19 cellular contexts compared by ENCODE assay signal in genomic region chr2:44817673-44818335, GRCh38.
"Had no signal": no experiment of that assay in that cellular context is flagged by ENCODE, and none has a peak within 500 bp of the region (broad histone marks: within the 10 kb centered on the region; RNA-seq: fewer than 3 reads in every experiment).

No MANE protein-coding gene starts in this region.

- DNase-seq: activated B cell treated with CpG ODN at 0.5 μM for 24 hours; activated CD4-positive, alpha-beta memory T cell treated with anti-CD3 and anti-CD28 coated beads, Interleukin-2, amount 10 ng/mL, durations not matched to agents 7 days and 5 days; activated CD4-positive, alpha-beta T cell treated with anti-CD3 and anti-CD28 coated beads for 48 hours; activated CD8-positive, alpha-beta memory T cell treated with anti-CD3 and anti-CD28 coated beads, Interleukin-2, amount 10 ng/mL, durations not matched to agents 7 days and 5 days; activated naive CD8-positive, alpha-beta T cell treated with anti-CD3 and anti-CD28 coated beads for 36 hours; amniotic stem cell; effector CD4-positive, alpha-beta T cell; head of caudate nucleus; kidney; left ventricle myocardium superior; naive B cell; stimulated activated CD4-positive, alpha-beta T cell treated with anti-CD3 and anti-CD28 coated beads, Interleukin-12 subunit alpha, Interleukin-12 subunit beta, amount 100 ng/mL, for 4 hours; stimulated activated CD4-positive, alpha-beta T cell treated with anti-CD3 and anti-CD28 coated beads, Interleukin-2, amount 100 ng/mL, for 24 hours; stimulated activated naive CD4-positive, alpha-beta T cell treated with Interleukin-2 at 50 U/mL for 16 hours; substantia nigra; tibial artery had no signal

- H3K4me1 ChIP-seq: prostate gland, right atrium auricular region, tibial artery had no signal

- H3K9me3 ChIP-seq: prostate gland, right atrium auricular region, tibial artery had no signal

- H3K27ac ChIP-seq: neural progenitor cell, prostate gland, right atrium auricular region, tibial artery had no signal

- H3K27me3 ChIP-seq: neural progenitor cell, right atrium auricular region had no signal

- H3K4me3 ChIP-seq: neural progenitor cell, prostate gland, right atrium auricular region, tibial artery had no signal

- H3K36me3 ChIP-seq: neural progenitor cell, prostate gland, right atrium auricular region, tibial artery had no signal
